ENCODE assay signal across 15 cellular contexts in the genomic region with DNA sequence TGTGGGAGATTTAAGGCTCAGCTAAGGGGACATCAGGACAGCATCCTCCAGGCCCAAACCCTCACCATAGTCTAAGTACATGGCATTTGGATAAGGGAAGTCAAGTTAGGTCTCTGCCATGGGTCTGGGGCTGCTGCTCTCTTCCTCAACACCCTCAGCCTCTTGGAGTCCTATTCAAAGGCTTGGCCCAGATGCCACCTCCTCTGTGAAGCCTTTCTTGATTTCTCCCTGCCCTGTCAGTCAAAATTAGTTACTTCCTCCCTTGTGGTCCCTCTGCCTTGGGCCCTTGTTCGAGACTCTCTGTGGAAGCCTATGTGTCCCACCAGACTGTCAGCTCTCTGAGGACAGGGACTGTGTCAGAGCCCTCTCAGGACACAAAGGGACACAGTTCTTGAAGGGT.
"Had no signal": no experiment of that assay in that cellular context is flagged by ENCODE, and none has a peak within 500 bp of the region (broad histone marks: within the 10 kb centered on the region; RNA-seq: fewer than 3 reads in every experiment).

No MANE protein-coding gene starts in this region.

- H3K27ac Mint-ChIP-seq: activated B cell treated with CpG ODN at 0.5 μM for 24 hours; activated naive CD8-positive, alpha-beta T cell; naive thymus-derived CD4-positive, alpha-beta T cell had no signal

- H3K4me3 Mint-ChIP-seq: activated B cell treated with CpG ODN at 0.5 μM for 24 hours; activated naive CD8-positive, alpha-beta T cell; naive thymus-derived CD4-positive, alpha-beta T cell had no signal

- ATAC-seq: left lung had no signal

- H3K36me3 Mint-ChIP-seq: activated naive CD8-positive, alpha-beta T cell; naive thymus-derived CD4-positive, alpha-beta T cell had no signal

- H3K27ac ChIP-seq: esophagus squamous epithelium, left lung, tibial artery, vagina had no signal

- H3K4me3 ChIP-seq: esophagus squamous epithelium, left lung, tibial artery, vagina had no signal

- H3K9me3 Mint-ChIP-seq: activated B cell treated with CpG ODN at 0.5 μM for 24 hours had no signal

- H3K36me3 ChIP-seq: esophagus squamous epithelium, left lung, tibial artery, vagina had no signal

- H3K27me3 Mint-ChIP-seq: activated naive CD8-positive, alpha-beta T cell had no signal

- H3K9me3 ChIP-seq: esophagus squamous epithelium, left lung, tibial artery, vagina had no signal

- H3K27me3 ChIP-seq: esophagus squamous epithelium, left lung, tibial artery, vagina had no signal

- DNase-seq: activated B cell treated with CpG ODN at 0.5 μM for 24 hours; activated gamma-delta T cell treated with Interleukin-2 at 50 U/mL for 16 hours; esophagus squamous epithelium; glutamatergic neuron; hypothalamus; kidney; left lung; mammary epithelial cell; naive thymus-derived CD4-positive, alpha-beta T cell; occipital lobe; stimulated activated naive CD4-positive, alpha-beta T cell; T-helper 2 cell; tibial artery had no signal
